9 cellular contexts compared by ENCODE assay signal in the genomic region with DNA sequence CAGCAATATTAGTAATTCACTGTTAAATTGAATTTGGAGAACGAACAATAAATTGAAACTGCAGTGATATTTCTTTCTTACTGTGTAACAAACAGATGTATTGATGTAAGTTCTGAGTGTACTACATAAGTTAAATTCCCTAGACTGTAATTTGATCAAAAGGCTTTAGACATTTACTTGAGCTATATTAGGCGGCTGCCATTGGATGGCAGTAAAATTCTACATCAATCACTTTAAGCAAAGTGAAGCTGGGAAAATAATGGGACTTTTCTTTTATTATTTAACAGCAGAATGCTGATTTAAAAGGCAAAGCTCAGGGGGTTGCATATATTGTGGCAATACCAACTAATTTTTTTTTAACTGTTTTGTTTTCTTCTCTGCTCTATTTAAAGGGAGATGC.
A peak's percentile ranks its signal among the peaks of the same experiment; 100 is the strongest.
DNase-seq lines count a peak whose midpoint lies in the region; ATAC-seq, FAIRE-seq and TF ChIP-seq lines count a peak whose summit lies in the region.
"Had no signal": no experiment of that assay in that cellular context is flagged by ENCODE, and none has a peak within 500 bp of the region (broad histone marks: within the 10 kb centered on the region; RNA-seq: fewer than 3 reads in every experiment).

No MANE protein-coding gene starts in this region.

- in situ Hi-C loops in HepG2 (cut with HindIII; ENCODE audit: extremely low pct_ligation_motif_present, low pct_unique_long_range_greater_than_20kb): no loop called here

- no peak for TF ChIP-seq POLR2A in HepG2 (IDR thresholded peaks at IDR 0.05; ENCODE audit: insufficient read depth in 1 of 2, low read depth in 2 of 2, low read length in 2 of 2)
- TF ChIP-seq POLR2A in right lobe of liver (IDR thresholded peaks at IDR 0.05): no peak
- no peak for TF ChIP-seq POLR2A in prostate gland (IDR thresholded peaks at IDR 0.05)

- H3K27me3 ChIP-seq in HepG2 (ENCODE audit: control insufficient read depth in 1 of 2, insufficient read depth in 2 of 2, low read length in 2 of 2) (no peaks in the 10 kb centered on the region), right lobe of liver (no peaks in the 10 kb centered on the region), prostate gland (replicated peaks; ENCODE audit: insufficient read depth) (no peaks in the 10 kb centered on the region)

- ATAC-seq in HepG2 (no peak), right lobe of liver (no peak), HG02840 (IDR thresholded peaks at IDR 0.05; ENCODE audit: low FRiP score, unreplicated experiment) (no peak)
- ATAC-seq in stimulated activated memory B cell treated with anti-CD40 and anti-IgM and Interleukin-4, amounts not matched to agents 10 μg/mL and 1 μg/mL and 100 μg/mL, for 72 hours: no peak

- peak; percentile 18; the same call in 1 of the 2 replicates for TF ChIP-seq CTCF in HepG2 (CRISPR knock-in tag; IDR thresholded peaks at IDR 0.05)
- TF ChIP-seq CTCF in right lobe of liver (IDR thresholded peaks at IDR 0.05): peak in 1 of 4 donors; percentile 10
- TF ChIP-seq CTCF in prostate gland (IDR thresholded peaks at IDR 0.05): peak in 1 of 4 experiments; percentile 36

- no peaks in the 10 kb centered on the region for H3K4me1 Mint-ChIP-seq in stimulated activated memory B cell treated with anti-CD40 and anti-IgM and Interleukin-4, amounts not matched to agents 10 μg/mL and 1 μg/mL and 100 μg/mL, for 72 hours
- H3K4me1 Mint-ChIP-seq: activated naive CD8-positive, alpha-beta T cell treated with anti-CD3 and anti-CD28 coated beads, Interleukin-2, amount 10 ng/mL, durations not matched to agents 7 days and 5 days had no signal

- no peak overlapping the region for H3K4me3 ChIP-seq in HepG2 (replicated peaks in 1 of 3; ENCODE audit: insufficient read depth in 1 of 3, low read depth in 2 of 3, low read length in 3 of 3)
- H3K4me3 ChIP-seq in right lobe of liver: no peak overlapping the region
- H3K4me3 ChIP-seq in prostate gland: no peak overlapping the region

- CTCF ChIA-PET in HepG2 (lab: Yijun Ruan, JAX; ENCODE audit: low intra/inter-chr PET ratio, low total read pairs): no interaction called here

- no peaks in the 10 kb centered on the region for H3K4me1 ChIP-seq in HepG2 (ENCODE audit: insufficient read depth, low read length)
- H3K4me1 ChIP-seq in right lobe of liver: no peaks in the 10 kb centered on the region
- no peaks in the 10 kb centered on the region for H3K4me1 ChIP-seq in prostate gland (replicated peaks)

- H3K9me3 Mint-ChIP-seq in stimulated activated memory B cell treated with anti-CD40 and anti-IgM and Interleukin-4, amounts not matched to agents 10 μg/mL and 1 μg/mL and 100 μg/mL, for 72 hours: no peaks in the 10 kb centered on the region
- H3K9me3 Mint-ChIP-seq: activated naive CD8-positive, alpha-beta T cell treated with anti-CD3 and anti-CD28 coated beads, Interleukin-2, amount 10 ng/mL, durations not matched to agents 7 days and 5 days had no signal

- H3K4me3 Mint-ChIP-seq in stimulated activated memory B cell treated with anti-CD40 and anti-IgM and Interleukin-4, amounts not matched to agents 10 μg/mL and 1 μg/mL and 100 μg/mL, for 72 hours: no peak overlapping the region
- H3K4me3 Mint-ChIP-seq: activated naive CD8-positive, alpha-beta T cell treated with anti-CD3 and anti-CD28 coated beads, Interleukin-2, amount 10 ng/mL, durations not matched to agents 7 days and 5 days had no signal

- H3K79me2 ChIP-seq in HepG2 (ENCODE audit: insufficient read depth, low read length): no peaks in the 10 kb centered on the region

- POLR2A ChIA-PET in HepG2 (lab: Yijun Ruan, JAX): no interaction called here

- DNase-seq in HepG2 (ENCODE audit: low spot score): no peak
- no peak for DNase-seq in right lobe of liver
- peak; percentile 65 for DNase-seq in OCI-M1 (lab: John Stamatoyannopoulos, UW)
- peak; percentile 51 for DNase-seq in fibroblast of gingiva (ENCODE audit: low read depth)
- DNase-seq in prostate gland (ENCODE audit: low spot score): no peak
- no peak for DNase-seq in DMS153 (lab: John Stamatoyannopoulos, UW)
- DNase-seq: activated naive CD8-positive, alpha-beta T cell treated with anti-CD3 and anti-CD28 coated beads, Interleukin-2, amount 10 ng/mL, durations not matched to agents 7 days and 5 days had no signal

- FAIRE-seq in HepG2 (lab: Jason Lieb, UNC): no peak

- no TSS peak for BruUV-seq in HepG2 (replicated peaks; lab: Mats Ljungman, UMichigan)

- no peaks in the 10 kb centered on the region for H3K36me3 Mint-ChIP-seq in stimulated activated memory B cell treated with anti-CD40 and anti-IgM and Interleukin-4, amounts not matched to agents 10 μg/mL and 1 μg/mL and 100 μg/mL, for 72 hours
- H3K36me3 Mint-ChIP-seq: activated naive CD8-positive, alpha-beta T cell treated with anti-CD3 and anti-CD28 coated beads, Interleukin-2, amount 10 ng/mL, durations not matched to agents 7 days and 5 days had no signal

- H3K27ac ChIP-seq in HepG2 (ENCODE audit: extremely low read length, insufficient read depth, low read length): no peak overlapping the region
- H3K27ac ChIP-seq in right lobe of liver: no peak overlapping the region
- no peak overlapping the region for H3K27ac ChIP-seq in prostate gland

- H3K36me3 ChIP-seq in HepG2 (replicated peaks in 1 of 2; ENCODE audit: control insufficient read depth in 1 of 2, insufficient read depth in 2 of 2, low read length in 2 of 2): no peaks in the 10 kb centered on the region
- no peaks in the 10 kb centered on the region for H3K36me3 ChIP-seq in right lobe of liver
- no peaks in the 10 kb centered on the region for H3K36me3 ChIP-seq in prostate gland

- H3K9ac ChIP-seq in HepG2 (ENCODE audit: insufficient read depth, low read depth, low read length): no peak overlapping the region

- intact Hi-C loops in HepG2 (cut with micrococcal nuclease; ENCODE audit: unreplicated experiment) (loop anchor here (2.0 to 5.0 kb wide), 2 partner anchors 375 to 1259 kb away; no protein-coding TSS in a partner anchor), right lobe of liver (cut with DNase I) (no loop called here), prostate gland (cut with DNase I) (no loop called here)

- no peaks in the 10 kb centered on the region for H4K20me1 ChIP-seq in HepG2 (ENCODE audit: insufficient read depth, low read length)

- no peak overlapping the region for H2AFZ ChIP-seq in HepG2 (ENCODE audit: low read length)

- TF ChIP-seq EP300 in HepG2 (IDR thresholded peaks at IDR 0.05; ENCODE audit: low read depth in 2 of 2, low read length in 2 of 2) (no peak), HepG2 (CRISPR knock-in tag; IDR thresholded peaks at IDR 0.05; ENCODE audit: borderline replicate concordance) (no peak)

- H3K27me3 Mint-ChIP-seq in stimulated activated memory B cell treated with anti-CD40 and anti-IgM and Interleukin-4, amounts not matched to agents 10 μg/mL and 1 μg/mL and 100 μg/mL, for 72 hours: no peaks in the 10 kb centered on the region
- H3K27me3 Mint-ChIP-seq: activated naive CD8-positive, alpha-beta T cell treated with anti-CD3 and anti-CD28 coated beads, Interleukin-2, amount 10 ng/mL, durations not matched to agents 7 days and 5 days had no signal

- H3K9me3 ChIP-seq in HepG2 (ENCODE audit: low read length): no peaks in the 10 kb centered on the region
- H3K9me3 ChIP-seq in right lobe of liver: no peaks in the 10 kb centered on the region
- H3K9me3 ChIP-seq in prostate gland: no peaks in the 10 kb centered on the region

- no peak for TF ChIP-seq RAD21 in HepG2 (CRISPR knock-in tag; IDR thresholded peaks at IDR 0.05)

- no peak overlapping the region for H3K4me2 ChIP-seq in HepG2 (ENCODE audit: low read depth, low read length)

- 1% methylated on average over 2 of the region's 2 CpGs for WGBS in HepG2 (ENCODE audit: low lambda C conversion rate)
- 38% methylated on average over 2 of the region's 2 CpGs for WGBS in right lobe of liver (ENCODE audit: insufficient coverage, low coverage, low lambda C conversion rate, missing lambda C conversion rate)
- 50% methylated on average over 2 of the region's 2 CpGs for WGBS in prostate gland

- no peak overlapping the region for H3K27ac Mint-ChIP-seq in stimulated activated memory B cell treated with anti-CD40 and anti-IgM and Interleukin-4, amounts not matched to agents 10 μg/mL and 1 μg/mL and 100 μg/mL, for 72 hours
- H3K27ac Mint-ChIP-seq: activated naive CD8-positive, alpha-beta T cell treated with anti-CD3 and anti-CD28 coated beads, Interleukin-2, amount 10 ng/mL, durations not matched to agents 7 days and 5 days had no signal

TF ChIP-seq in HepG2, 621 proteins besides CTCF, POLR2A, EP300 and RAD21:
- TF ChIP-seq, protein P1, sequence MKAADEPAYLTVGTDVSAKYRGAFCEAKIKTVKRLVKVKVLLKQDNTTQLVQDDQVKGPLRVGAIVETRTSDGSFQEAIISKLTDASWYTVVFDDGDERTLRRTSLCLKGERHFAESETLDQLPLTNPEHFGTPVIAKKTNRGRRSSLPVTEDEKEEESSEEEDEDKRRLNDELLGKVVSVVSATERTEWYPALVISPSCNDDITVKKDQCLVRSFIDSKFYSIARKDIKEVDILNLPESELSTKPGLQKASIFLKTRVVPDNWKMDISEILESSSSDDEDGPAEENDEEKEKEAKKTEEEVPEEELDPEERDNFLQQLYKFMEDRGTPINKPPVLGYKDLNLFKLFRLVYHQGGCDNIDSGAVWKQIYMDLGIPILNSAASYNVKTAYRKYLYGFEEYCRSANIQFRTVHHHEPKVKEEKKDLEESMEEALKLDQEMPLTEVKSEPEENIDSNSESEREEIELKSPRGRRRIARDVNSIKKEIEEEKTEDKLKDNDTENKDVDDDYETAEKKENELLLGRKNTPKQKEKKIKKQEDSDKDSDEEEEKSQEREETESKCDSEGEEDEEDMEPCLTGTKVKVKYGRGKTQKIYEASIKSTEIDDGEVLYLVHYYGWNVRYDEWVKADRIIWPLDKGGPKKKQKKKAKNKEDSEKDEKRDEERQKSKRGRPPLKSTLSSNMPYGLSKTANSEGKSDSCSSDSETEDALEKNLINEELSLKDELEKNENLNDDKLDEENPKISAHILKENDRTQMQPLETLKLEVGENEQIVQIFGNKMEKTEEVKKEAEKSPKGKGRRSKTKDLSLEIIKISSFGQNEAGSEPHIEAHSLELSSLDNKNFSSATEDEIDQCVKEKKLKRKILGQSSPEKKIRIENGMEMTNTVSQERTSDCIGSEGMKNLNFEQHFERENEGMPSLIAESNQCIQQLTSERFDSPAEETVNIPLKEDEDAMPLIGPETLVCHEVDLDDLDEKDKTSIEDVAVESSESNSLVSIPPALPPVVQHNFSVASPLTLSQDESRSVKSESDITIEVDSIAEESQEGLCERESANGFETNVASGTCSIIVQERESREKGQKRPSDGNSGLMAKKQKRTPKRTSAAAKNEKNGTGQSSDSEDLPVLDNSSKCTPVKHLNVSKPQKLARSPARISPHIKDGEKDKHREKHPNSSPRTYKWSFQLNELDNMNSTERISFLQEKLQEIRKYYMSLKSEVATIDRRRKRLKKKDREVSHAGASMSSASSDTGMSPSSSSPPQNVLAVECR (CRISPR knock-in tag; IDR thresholded peaks at IDR 0.05; ENCODE audit: borderline replicate concordance): no peak
- peak; percentile 53 for TF ChIP-seq STAG1 (CRISPR knock-in tag; IDR thresholded peaks at IDR 0.05)

Comparison
In these comparisons a context has a peak if more than half of its experiments do, and no peak if none do; other contexts are left out.
1. DNase-seq: peak in OCI-M1 (single experiment) and fibroblast of gingiva (single experiment); none in HepG2 (single experiment), right lobe of liver (0 of 3), prostate gland (single experiment) and DMS153 (single experiment).